In genomic region chr4:116478343-116478742, GRCh38 we compare ENCODE assay signal across 24 cellular contexts.
A peak's percentile ranks its signal among the peaks of the same experiment; 100 is the strongest.
DNase-seq lines count a peak whose midpoint lies in the region; ATAC-seq, FAIRE-seq and TF ChIP-seq lines count a peak whose summit lies in the region.
"Had no signal": no experiment of that assay in that cellular context is flagged by ENCODE, and none has a peak within 500 bp of the region (broad histone marks: within the 10 kb centered on the region; RNA-seq: fewer than 3 reads in every experiment).

No MANE protein-coding gene starts in this region.

- H2BK5ac ChIP-seq in H1 (ENCODE audit: low read depth, low read length): no peak overlapping the region

- WGBS in H1 (ENCODE audit: extremely low coverage in 1 of 2, insufficient coverage in 1 of 2, insufficient read length in 1 of 2, insufficient replicate concordance in 2 of 2, low coverage in 1 of 2, low lambda C conversion rate in 2 of 2, missing lambda C conversion rate in 1 of 2), 2 experiments: 94% methylated on average over 10 of the region's 10 CpGs; no CpG with 5 or more reads in 1 of the 2 experiments

- H3K18ac ChIP-seq in H1 (ENCODE audit: extremely low read depth, low read length): no peak overlapping the region; the same call in 1 of the 2 replicates

- H3K23ac ChIP-seq in H1 (ENCODE audit: insufficient read length): no peak overlapping the region

- no peak overlapping the region for H4K5ac ChIP-seq in H1 (ENCODE audit: insufficient read length, low read depth, low read length)

- H3K36me3 Mint-ChIP-seq in naive thymus-derived CD4-positive, alpha-beta T cell: peaks cover 0 to 4% (median 0%) of the 10 kb centered on the region in 5 donors
- peaks cover 5% of the 10 kb centered on the region for H3K36me3 Mint-ChIP-seq in glutamatergic neuron (ENCODE audit: unreplicated experiment)
- H3K36me3 Mint-ChIP-seq: CD14-positive monocyte; CD8-positive, alpha-beta T cell had no signal

- H3K4me3 Mint-ChIP-seq in naive thymus-derived CD4-positive, alpha-beta T cell: no peak overlapping the region
- H3K4me3 Mint-ChIP-seq in glutamatergic neuron (ENCODE audit: unreplicated experiment): no peak overlapping the region
- H3K4me3 Mint-ChIP-seq: CD14-positive monocyte; CD4-positive, alpha-beta T cell; CD8-positive, alpha-beta T cell had no signal

- POLR2A ChIA-PET in H1 (lab: Charles Lee; ENCODE audit: partially characterized antibody): no interaction called here
- POLR2A ChIA-PET in naive thymus-derived CD4-positive, alpha-beta T cell (lab: Charles Lee): no interaction called here

- H3K27me3 ChIP-seq in H1 (replicated peaks in 1 of 4; ENCODE audit: control insufficient read depth in 3 of 4, extremely low read depth in 1 of 4, insufficient read depth in 3 of 4, low read length in 3 of 4): no peaks in the 10 kb centered on the region
- no peaks in the 10 kb centered on the region for H3K27me3 ChIP-seq in upper lobe of right lung
- no peaks in the 10 kb centered on the region for H3K27me3 ChIP-seq in naive thymus-derived CD4-positive, alpha-beta T cell (ENCODE audit: control insufficient read depth in 2 of 2, insufficient read depth in 2 of 2, low read length in 2 of 2)
- H3K27me3 ChIP-seq: BE2C, BLaER1 had no signal

- H3K9me3 Mint-ChIP-seq in naive thymus-derived CD4-positive, alpha-beta T cell: peaks cover 0 to 16% (median 5%) of the 10 kb centered on the region in 11 donors
- H3K9me3 Mint-ChIP-seq in glutamatergic neuron (ENCODE audit: unreplicated experiment): peaks cover 1% of the 10 kb centered on the region
- H3K9me3 Mint-ChIP-seq: CD4-positive, alpha-beta T cell had no signal

- H3K9ac ChIP-seq in H1 (replicated peaks in 1 of 4; ENCODE audit: extremely low read depth in 1 of 4, low read depth in 3 of 4, low read length in 3 of 4): no peak overlapping the region
- no peak overlapping the region for H3K9ac ChIP-seq in kidney (ENCODE audit: low read length in 2 of 2)
- H3K9ac ChIP-seq: BLaER1 had no signal

- H3K36me3 ChIP-seq in H1 (ENCODE audit: control insufficient read depth in 2 of 4, insufficient read depth in 4 of 4, low read length in 3 of 4) (no peaks in the 10 kb centered on the region), kidney (ENCODE audit: control insufficient read depth in 1 of 2, insufficient read depth in 2 of 2, low read length in 2 of 2) (no peaks in the 10 kb centered on the region), upper lobe of right lung (no peaks in the 10 kb centered on the region)
- H3K36me3 ChIP-seq in naive thymus-derived CD4-positive, alpha-beta T cell (ENCODE audit: control insufficient read depth in 2 of 3, insufficient read depth in 3 of 3, low read length in 3 of 3): no peaks in the 10 kb centered on the region
- H3K36me3 ChIP-seq: BE2C, BLaER1 had no signal

- TF ChIP-seq EP300 in H1 (IDR thresholded peaks at IDR 0.05; ENCODE audit: borderline replicate concordance in 1 of 2, low read depth in 2 of 2, low read length in 2 of 2): no peak

- no peak overlapping the region for H3K4ac ChIP-seq in H1 (replicated peaks; ENCODE audit: insufficient read length, low read depth, low read length)

- no peak for TF ChIP-seq RAD21 in H1 (IDR thresholded peaks at IDR 0.05 in 1 of 2, conservative IDR thresholded peaks at IDR 0.05 in 1 of 2; ENCODE audit: low read depth in 2 of 2, low read length in 2 of 2)

- FAIRE-seq in H1 (lab: Jason Lieb, UNC) (no peak), kidney (lab: Jason Lieb, UNC) (no peak)
- FAIRE-seq: A204.1, D721Med, G401.6, GM12891, GM19239 had no signal

- DNase-seq in H1 (ENCODE audit: low read depth in 1 of 2, low spot score in 2 of 2) (no peak), kidney (peak; percentile 54), posterior vena cava (ENCODE audit: low spot score) (peak; percentile 31), upper lobe of right lung (no peak), CD1c-positive myeloid dendritic cell (ENCODE audit: extremely low spot score) (no peak), glutamatergic neuron (no peak)
- DNase-seq in naive thymus-derived CD4-positive, alpha-beta T cell: no peak
- DNase-seq: 8988T; ACHN; BE2C; C1 segment of cervical spinal cord; Caco-2; Calu3; CD4-positive, alpha-beta T cell; CD8-positive, alpha-beta T cell; DMS79 treated with DMSO at 0.1 percent for 48 hours; GF-D8 had no signal

- H3K79me2 ChIP-seq in H1 (ENCODE audit: control insufficient read depth in 1 of 2, insufficient read depth in 2 of 2, low read length in 2 of 2): no peaks in the 10 kb centered on the region

- TF ChIP-seq POLR2A in H1 (IDR thresholded peaks at IDR 0.05; ENCODE audit: control extremely low read depth in 1 of 2, low read depth in 2 of 2, low read length in 2 of 2): no peak

- H3K4me3 ChIP-seq in H1 (ENCODE audit: extremely low read depth in 1 of 4, insufficient read depth in 2 of 4, low read depth in 3 of 4, low read length in 4 of 4) (no peak overlapping the region), kidney (ENCODE audit: low read length in 2 of 2) (no peak overlapping the region), upper lobe of right lung (no peak overlapping the region)
- H3K4me3 ChIP-seq in naive thymus-derived CD4-positive, alpha-beta T cell (ENCODE audit: low read length): no peak overlapping the region
- H3K4me3 ChIP-seq: BLaER1 had no signal

- no peaks in the 10 kb centered on the region for H3K23me2 ChIP-seq in H1 (ENCODE audit: low read depth, low read length)

- H3K27ac Mint-ChIP-seq in naive thymus-derived CD4-positive, alpha-beta T cell: no peak overlapping the region
- no peak overlapping the region for H3K27ac Mint-ChIP-seq in glutamatergic neuron (ENCODE audit: unreplicated experiment)
- H3K27ac Mint-ChIP-seq: CD14-positive monocyte; CD4-positive, alpha-beta T cell; CD8-positive, alpha-beta T cell had no signal

- H3K27ac ChIP-seq in H1 (ENCODE audit: low read depth, low read length) (no peak overlapping the region), kidney (ENCODE audit: low read depth in 2 of 2, low read length in 2 of 2) (no peak overlapping the region), upper lobe of right lung (no peak overlapping the region)
- no peak overlapping the region for H3K27ac ChIP-seq in naive thymus-derived CD4-positive, alpha-beta T cell (ENCODE audit: low read depth, low read length)
- H3K27ac ChIP-seq: BLaER1 had no signal

- H2AK5ac ChIP-seq in H1 (ENCODE audit: low read depth, low read length): no peak overlapping the region

- no peaks in the 10 kb centered on the region for H3K4me1 Mint-ChIP-seq in naive thymus-derived CD4-positive, alpha-beta T cell
- H3K4me1 Mint-ChIP-seq in glutamatergic neuron (ENCODE audit: low read depth, unreplicated experiment): no peaks in the 10 kb centered on the region
- H3K4me1 Mint-ChIP-seq: CD14-positive monocyte had no signal

- intact Hi-C loops in kidney (cut with DNase I): no loop called here
- intact Hi-C loops in posterior vena cava (cut with DNase I): no loop called here
- intact Hi-C loops in upper lobe of right lung (cut with DNase I): no loop called here
- intact Hi-C loops in naive thymus-derived CD4-positive, alpha-beta T cell (cut with micrococcal nuclease): no loop called here

- no peak overlapping the region for H3K4me2 ChIP-seq in H1 (ENCODE audit: insufficient read depth in 1 of 2, low read depth in 2 of 2, low read length in 2 of 2)
- H3K4me2 ChIP-seq: BLaER1 had no signal

- H3K79me1 ChIP-seq in H1 (ENCODE audit: low read depth, low read length): no peaks in the 10 kb centered on the region

- H3K4me1 ChIP-seq in H1 (replicated peaks in 1 of 4; ENCODE audit: control insufficient read depth in 3 of 4, insufficient read depth in 4 of 4, low read length in 3 of 4) (no peaks in the 10 kb centered on the region), kidney (ENCODE audit: control insufficient read depth in 1 of 2, insufficient read depth in 1 of 2, low read depth in 1 of 2, low read length in 2 of 2) (no peaks in the 10 kb centered on the region), upper lobe of right lung (no peaks in the 10 kb centered on the region)
- no peaks in the 10 kb centered on the region for H3K4me1 ChIP-seq in naive thymus-derived CD4-positive, alpha-beta T cell (ENCODE audit: control insufficient read depth in 2 of 2, insufficient read depth in 2 of 2, low read length in 2 of 2)
- H3K4me1 ChIP-seq: BE2C, BLaER1, Caco-2 had no signal

- H3K27me3 Mint-ChIP-seq in naive thymus-derived CD4-positive, alpha-beta T cell: peaks cover 0 to 4% (median 0%) of the 10 kb centered on the region in 5 donors
- peaks cover 2% of the 10 kb centered on the region for H3K27me3 Mint-ChIP-seq in glutamatergic neuron (ENCODE audit: unreplicated experiment)
- H3K27me3 Mint-ChIP-seq: CD4-positive, alpha-beta T cell had no signal

- H3K56ac ChIP-seq in H1 (replicated peaks; ENCODE audit: insufficient read length, low read depth, low read length): no peak overlapping the region

- no peaks in the 10 kb centered on the region for H4K20me1 ChIP-seq in H1 (replicated peaks in 1 of 2; ENCODE audit: control insufficient read depth in 1 of 2, insufficient read depth in 2 of 2, low read length in 2 of 2)
- H4K20me1 ChIP-seq: BLaER1 had no signal

- CTCF ChIA-PET in H1 (lab: Charles Lee; ENCODE audit: partially characterized antibody): no interaction called here
- CTCF ChIA-PET in naive thymus-derived CD4-positive, alpha-beta T cell (lab: Charles Lee): no interaction called here

- no peak overlapping the region for H2AFZ ChIP-seq in H1 (ENCODE audit: low read length)

- H3K14ac ChIP-seq in H1 (ENCODE audit: insufficient read length): no peak overlapping the region

- H2BK12ac ChIP-seq in H1 (ENCODE audit: low read depth, low read length): no peak overlapping the region

- no peak overlapping the region for H2BK120ac ChIP-seq in H1 (replicated peaks; ENCODE audit: low read depth, low read length)

- H4K8ac ChIP-seq in H1 (ENCODE audit: extremely low read depth, insufficient read depth, low read length): peak overlapping the region; percentile 68; the same call in 1 of the 2 replicates

- TF ChIP-seq CTCF in H1 (IDR thresholded peaks at IDR 0.05; ENCODE audit: control extremely low read depth in 1 of 3, insufficient read depth in 1 of 3, low read depth in 1 of 3, low read length in 3 of 3) (no peak), kidney (IDR thresholded peaks at IDR 0.05; ENCODE audit: borderline replicate concordance, extremely low read depth, insufficient read depth) (no peak), upper lobe of right lung (IDR thresholded peaks at IDR 0.05) (no peak), glutamatergic neuron (IDR thresholded peaks at IDR 0.05; ENCODE audit: partially characterized antibody, unreplicated experiment) (no peak)

- no peak overlapping the region for H2BK20ac ChIP-seq in H1 (ENCODE audit: low read length)

- no peaks in the 10 kb centered on the region for H3K9me3 ChIP-seq in H1 (ENCODE audit: insufficient read depth in 2 of 2, low read depth in 1 of 2, low read length in 1 of 2)
- H3K9me3 ChIP-seq in kidney (ENCODE audit: control insufficient read depth in 1 of 2, low read length in 2 of 2): no peaks in the 10 kb centered on the region
- no peaks in the 10 kb centered on the region for H3K9me3 ChIP-seq in upper lobe of right lung
- H3K9me3 ChIP-seq in naive thymus-derived CD4-positive, alpha-beta T cell (ENCODE audit: control insufficient read depth in 2 of 3, low read length in 3 of 3): no peaks in the 10 kb centered on the region
- H3K9me3 ChIP-seq: BE2C, Caco-2 had no signal

- peak; percentile 19 for ATAC-seq in upper lobe of right lung
- ATAC-seq in naive thymus-derived CD4-positive, alpha-beta T cell: no peak
- ATAC-seq: CD8-positive, alpha-beta T cell had no signal

- H4K91ac ChIP-seq in H1 (replicated peaks; ENCODE audit: insufficient read length, low read length): no peak overlapping the region

- no peak overlapping the region for H2BK15ac ChIP-seq in H1 (ENCODE audit: low read length)

Comparison
In these comparisons a context has a peak if more than half of its experiments do, and no peak if none do; other contexts are left out.
1. DNase-seq: peak in kidney (single experiment) and posterior vena cava (single experiment); none in H1 (0 of 2), upper lobe of right lung (single experiment), naive thymus-derived CD4-positive, alpha-beta T cell (0 of 9), CD1c-positive myeloid dendritic cell (single experiment) and glutamatergic neuron (single experiment).